Comparison of ENCODE assay signal across 14 cellular contexts in the genomic region with DNA sequence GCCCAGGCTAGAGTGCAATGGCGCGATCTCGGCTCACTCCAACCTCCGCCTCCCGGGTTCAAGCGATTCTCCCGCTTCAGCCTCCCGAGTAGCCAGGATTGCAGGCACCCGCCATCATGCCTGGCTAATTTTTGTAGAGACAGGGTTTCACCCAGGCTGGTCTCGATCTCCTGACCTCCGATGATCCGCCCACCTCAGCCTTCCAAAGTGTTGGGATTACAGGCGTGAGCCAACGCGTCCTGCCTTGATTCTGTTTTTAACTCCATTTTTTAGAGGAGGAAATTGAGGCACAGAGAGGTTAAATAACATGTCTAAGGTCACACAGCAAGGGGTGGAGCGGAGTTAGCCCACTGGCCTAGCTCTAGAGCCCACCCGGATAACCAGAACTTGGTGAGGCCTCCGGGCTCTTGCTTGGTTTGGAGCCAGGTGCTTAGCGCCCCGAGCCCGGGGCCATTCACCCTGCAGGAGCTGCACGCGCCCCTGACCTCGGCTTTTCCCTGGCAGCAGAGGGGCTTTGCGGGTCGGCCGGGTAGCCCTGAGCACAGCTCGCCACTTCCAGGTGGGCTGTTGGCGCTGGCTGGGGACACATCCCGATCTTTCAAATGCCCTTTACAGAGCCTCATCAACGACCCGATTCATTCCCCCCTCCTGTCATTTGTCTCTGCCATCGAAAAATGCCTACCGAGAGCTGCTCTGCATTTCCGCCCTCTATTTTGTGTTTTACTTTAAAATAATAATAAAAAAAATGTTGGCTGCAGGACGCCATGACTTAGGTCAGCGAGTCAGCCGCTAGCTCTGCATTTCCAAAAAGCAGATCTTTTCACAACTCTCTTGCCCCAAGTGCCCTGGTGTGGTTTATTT. TPM values are rescaled to one million over a fixed set of nuclear protein-coding genes. Genes with fewer than 3 reads are reported as not detected.
DNase-seq lines count a peak whose midpoint lies in the region; ATAC-seq and TF ChIP-seq lines count a peak whose summit lies in the region.
"Had no signal": no experiment of that assay in that cellular context is flagged by ENCODE, and none has a peak within 500 bp of the region (broad histone marks: within the 10 kb centered on the region; RNA-seq: fewer than 3 reads in every experiment).

No MANE protein-coding gene starts in this region.

- H3K9me3 Mint-ChIP-seq in CD4-positive, alpha-beta T cell, result no peaks in the 10 kb centered on the region
- peaks cover 11% of the 10 kb centered on the region for H3K9me3 Mint-ChIP-seq in glutamatergic neuron (ENCODE audit: unreplicated experiment)
- no peaks in the 10 kb centered on the region for H3K9me3 Mint-ChIP-seq in neural progenitor cell

- peak overlapping the region; percentile 7 for H3K4me3 Mint-ChIP-seq in CD4-positive, alpha-beta T cell
- H3K4me3 Mint-ChIP-seq in glutamatergic neuron (ENCODE audit: unreplicated experiment) (peak overlapping the region; percentile 69), neural progenitor cell (peak overlapping the region; percentile 76)

- ATAC-seq in CD4-positive, alpha-beta T cell (ENCODE audit: poor library complexity), result no peak
- no peak for ATAC-seq in HG03280 (IDR thresholded peaks at IDR 0.05; ENCODE audit: unreplicated experiment)

- no peak overlapping the region for H3K27ac ChIP-seq in CD4-positive, alpha-beta T cell (ENCODE audit: low read depth, low read length)
- no peak overlapping the region for H3K27ac ChIP-seq in neural progenitor cell
- H3K27ac ChIP-seq: parathyroid adenoma had no signal

- no peak overlapping the region for H2AFZ ChIP-seq in neural progenitor cell (replicated peaks)
- H2AFZ ChIP-seq: parathyroid adenoma had no signal

- no peak overlapping the region for H3K9ac ChIP-seq in neural progenitor cell
- H3K9ac ChIP-seq: parathyroid adenoma had no signal

- peak overlapping the region; percentile 71 for H3K4me2 ChIP-seq in neural progenitor cell

- no peaks in the 10 kb centered on the region for H3K36me3 Mint-ChIP-seq in CD4-positive, alpha-beta T cell (ENCODE audit: low read depth)
- H3K36me3 Mint-ChIP-seq in glutamatergic neuron (ENCODE audit: unreplicated experiment) (no peaks in the 10 kb centered on the region), neural progenitor cell (no peaks in the 10 kb centered on the region)

- peak in 1 of 10 experiments; percentile 21 for DNase-seq in CD4-positive, alpha-beta T cell
- no peak for DNase-seq in MG63
- DNase-seq in glutamatergic neuron, result no peak
- peak; percentile 59 for DNase-seq in neural progenitor cell (ENCODE audit: low spot score)
- DNase-seq in stimulated activated CD4-positive, alpha-beta T cell treated with anti-CD3 and anti-CD28 coated beads, Interleukin-12 subunit alpha, Interleukin-12 subunit beta, amount 100 ng/mL, for 4 hours, result no peak
- no peak for DNase-seq in KG1 (lab: John Stamatoyannopoulos, UW)
- DNase-seq in dermis blood vessel endothelial cell, result no peak
- DNase-seq: AML-193; amniotic stem cell; DMS153; effector CD4-positive, alpha-beta T cell had no signal

- H3K4me3 ChIP-seq in MG63 (peak overlapping the region; percentile 29), neural progenitor cell (peak overlapping the region; percentile 38)
- H3K4me3 ChIP-seq: lung had no signal

- H3K27ac Mint-ChIP-seq in CD4-positive, alpha-beta T cell, result no peak overlapping the region
- H3K27ac Mint-ChIP-seq in glutamatergic neuron (ENCODE audit: unreplicated experiment) (no peak overlapping the region), neural progenitor cell (no peak overlapping the region)

- no peaks in the 10 kb centered on the region for H3K79me2 ChIP-seq in neural progenitor cell (ENCODE audit: low read depth)
- H3K79me2 ChIP-seq: parathyroid adenoma had no signal

- H3K4me1 Mint-ChIP-seq in CD4-positive, alpha-beta T cell (ENCODE audit: low read depth), result peaks cover 36% of the 10 kb centered on the region
- H3K4me1 Mint-ChIP-seq in glutamatergic neuron (ENCODE audit: low read depth, unreplicated experiment), result peaks cover 17% of the 10 kb centered on the region
- peaks cover 22% of the 10 kb centered on the region for H3K4me1 Mint-ChIP-seq in neural progenitor cell

- peaks cover 34% of the 10 kb centered on the region for H3K4me1 ChIP-seq in neural progenitor cell
- H3K4me1 ChIP-seq: parathyroid adenoma had no signal

- POLR2A ChIA-PET in CD4-positive, alpha-beta T cell (lab: Charles Lee), result no interaction called here

- H3K9me3 ChIP-seq in CD4-positive, alpha-beta T cell (ENCODE audit: control insufficient read depth, low read length), result no peaks in the 10 kb centered on the region
- H3K9me3 ChIP-seq in MG63 (no peaks in the 10 kb centered on the region), neural progenitor cell (ENCODE audit: low read depth) (no peaks in the 10 kb centered on the region)

- peaks cover 16% of the 10 kb centered on the region for H3F3A ChIP-seq in neural progenitor cell (ENCODE audit: low read depth)

- peaks cover 90% of the 10 kb centered on the region for H3K27me3 Mint-ChIP-seq in CD4-positive, alpha-beta T cell
- H3K27me3 Mint-ChIP-seq in glutamatergic neuron (ENCODE audit: unreplicated experiment) (peaks cover 26% of the 10 kb centered on the region), neural progenitor cell (ENCODE audit: insufficient read depth, low read depth) (peaks cover 75% of the 10 kb centered on the region)

- intact Hi-C loops in CD4-positive, alpha-beta T cell (cut with DNase I, micrococcal nuclease), result no loop called here

- TF ChIP-seq CTCF in CD4-positive, alpha-beta T cell (IDR thresholded peaks at IDR 0.05), result no peak
- TF ChIP-seq CTCF in glutamatergic neuron (IDR thresholded peaks at IDR 0.05; ENCODE audit: partially characterized antibody, unreplicated experiment) (peak; percentile 18), neural progenitor cell (IDR thresholded peaks at IDR 0.05) (no peak)

- CTCF ChIA-PET in CD4-positive, alpha-beta T cell (lab: Charles Lee), result no interaction called here

- peaks cover 100% of the 10 kb centered on the region for H3K27me3 ChIP-seq in CD4-positive, alpha-beta T cell (ENCODE audit: control insufficient read depth, insufficient read depth, low read length)
- H3K27me3 ChIP-seq in MG63 (no peaks in the 10 kb centered on the region), neural progenitor cell (peaks cover 100% of the 10 kb centered on the region)

- peaks cover 52% of the 10 kb centered on the region for H4K20me1 ChIP-seq in neural progenitor cell (ENCODE audit: low read depth)

- peaks cover 36% of the 10 kb centered on the region for H3K36me3 ChIP-seq in MG63
- no peaks in the 10 kb centered on the region for H3K36me3 ChIP-seq in neural progenitor cell

RNA-seq across cellular contexts. Expression of a gene that starts 11.2 kb away (rescaled TPM):
- total RNA-seq in CD4-positive, alpha-beta T cell, result not detected
- total RNA-seq in MG63 (2014; rRNA removed; shearing (Covaris generic); ENCODE audit: low replicate concordance), result 4.4 and 8.0 TPM in 2 replicates
- total RNA-seq in glutamatergic neuron (ENCODE audit: unreplicated experiment), result 4.8 TPM
- total RNA-seq in neural progenitor cell (ENCODE audit: low replicate concordance), result not detected in 2 replicates
- total RNA-seq in dermis blood vessel endothelial cell, result under 0.01 and 0.05 TPM in 2 replicates
- total RNA-seq: lung had no signal

Comparison
In these comparisons a context has a peak if more than half of its experiments do, and no peak if none do; other contexts are left out.
1. H3K4me3 Mint-ChIP-seq: peak in every context shown above with its lines; median percentile 76 in neural progenitor cell; 69 in glutamatergic neuron; 7 in CD4-positive, alpha-beta T cell.